Comparison of ENCODE assay signal across 1 cellular context in genomic region chr5:178859625-178860521, GRCh38.
TF ChIP-seq lines count a peak whose summit lies in the region.

ZNF354B (plus strand) TSS chr5:178859953; CDS start chr5:178861048, 1,095 bp downstream.

TF ChIP-seq in HepG2, 621 proteins besides CTCF, POLR2A, EP300 and RAD21 (continued from another document and continues in another):
- no peak for TF ChIP-seq POLR2AphosphoS2 (IDR thresholded peaks at IDR 0.05; ENCODE audit: low read depth, low read length)
- no peak; the same call in 1 of the 2 replicates for TF ChIP-seq NAIF1 (CRISPR knock-in tag; IDR thresholded peaks at IDR 0.05; ENCODE audit: borderline replicate concordance)
- peak; percentile 95 for TF ChIP-seq ZNF430 (CRISPR knock-in tag; IDR thresholded peaks at IDR 0.05)
- no peak for TF ChIP-seq TRIM24 (CRISPR knock-in tag; IDR thresholded peaks at IDR 0.05)
- TF ChIP-seq ZBTB7A (CRISPR knock-in tag; IDR thresholded peaks at IDR 0.05), result peak; percentile 17; the same call in 1 of the 2 replicates
- no peak for TF ChIP-seq TMF1 (CRISPR knock-in tag; IDR thresholded peaks at IDR 0.05; ENCODE audit: low read depth)
- TF ChIP-seq HNRNPK (IDR thresholded peaks at IDR 0.05; ENCODE audit: low read depth, low read length, poor library complexity, severe bottlenecking), result peak; percentile 35
- TF ChIP-seq MTA1 (CRISPR knock-in tag; IDR thresholded peaks at IDR 0.05; ENCODE audit: borderline replicate concordance), result peak; percentile 70; the same call in 1 of the 2 replicates
- TF ChIP-seq, protein P1, sequence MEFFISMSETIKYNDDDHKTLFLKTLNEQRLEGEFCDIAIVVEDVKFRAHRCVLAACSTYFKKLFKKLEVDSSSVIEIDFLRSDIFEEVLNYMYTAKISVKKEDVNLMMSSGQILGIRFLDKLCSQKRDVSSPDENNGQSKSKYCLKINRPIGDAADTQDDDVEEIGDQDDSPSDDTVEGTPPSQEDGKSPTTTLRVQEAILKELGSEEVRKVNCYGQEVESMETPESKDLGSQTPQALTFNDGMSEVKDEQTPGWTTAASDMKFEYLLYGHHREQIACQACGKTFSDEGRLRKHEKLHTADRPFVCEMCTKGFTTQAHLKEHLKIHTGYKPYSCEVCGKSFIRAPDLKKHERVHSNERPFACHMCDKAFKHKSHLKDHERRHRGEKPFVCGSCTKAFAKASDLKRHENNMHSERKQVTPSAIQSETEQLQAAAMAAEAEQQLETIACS (CRISPR knock-in tag; IDR thresholded peaks at IDR 0.05), result 0 out of 2 replicates have a peak, but pooled peaks have one; percentile 14
- peak; percentile 94 for TF ChIP-seq ZBTB25 (CRISPR knock-in tag; IDR thresholded peaks at IDR 0.05)
- peak; percentile 80 for TF ChIP-seq GATAD1 (CRISPR knock-in tag; IDR thresholded peaks at IDR 0.05)
- TF ChIP-seq FOXO1 (CRISPR knock-in tag; IDR thresholded peaks at IDR 0.05), result no peak
- TF ChIP-seq, protein P2, sequence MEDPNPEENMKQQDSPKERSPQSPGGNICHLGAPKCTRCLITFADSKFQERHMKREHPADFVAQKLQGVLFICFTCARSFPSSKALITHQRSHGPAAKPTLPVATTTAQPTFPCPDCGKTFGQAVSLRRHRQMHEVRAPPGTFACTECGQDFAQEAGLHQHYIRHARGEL (CRISPR knock-in tag; IDR thresholded peaks at IDR 0.05), result no peak
- TF ChIP-seq SCMH1 (CRISPR knock-in tag; IDR thresholded peaks at IDR 0.05; ENCODE audit: borderline replicate concordance), result no peak
- TF ChIP-seq ZNF12 (CRISPR knock-in tag; IDR thresholded peaks at IDR 0.05), result no peak
- no peak for TF ChIP-seq ZNF660 (CRISPR knock-in tag; IDR thresholded peaks at IDR 0.05; ENCODE audit: borderline replicate concordance, low read depth)
- no peak for TF ChIP-seq ATAD3A (CRISPR knock-in tag; IDR thresholded peaks at IDR 0.05)
- TF ChIP-seq, protein P3, sequence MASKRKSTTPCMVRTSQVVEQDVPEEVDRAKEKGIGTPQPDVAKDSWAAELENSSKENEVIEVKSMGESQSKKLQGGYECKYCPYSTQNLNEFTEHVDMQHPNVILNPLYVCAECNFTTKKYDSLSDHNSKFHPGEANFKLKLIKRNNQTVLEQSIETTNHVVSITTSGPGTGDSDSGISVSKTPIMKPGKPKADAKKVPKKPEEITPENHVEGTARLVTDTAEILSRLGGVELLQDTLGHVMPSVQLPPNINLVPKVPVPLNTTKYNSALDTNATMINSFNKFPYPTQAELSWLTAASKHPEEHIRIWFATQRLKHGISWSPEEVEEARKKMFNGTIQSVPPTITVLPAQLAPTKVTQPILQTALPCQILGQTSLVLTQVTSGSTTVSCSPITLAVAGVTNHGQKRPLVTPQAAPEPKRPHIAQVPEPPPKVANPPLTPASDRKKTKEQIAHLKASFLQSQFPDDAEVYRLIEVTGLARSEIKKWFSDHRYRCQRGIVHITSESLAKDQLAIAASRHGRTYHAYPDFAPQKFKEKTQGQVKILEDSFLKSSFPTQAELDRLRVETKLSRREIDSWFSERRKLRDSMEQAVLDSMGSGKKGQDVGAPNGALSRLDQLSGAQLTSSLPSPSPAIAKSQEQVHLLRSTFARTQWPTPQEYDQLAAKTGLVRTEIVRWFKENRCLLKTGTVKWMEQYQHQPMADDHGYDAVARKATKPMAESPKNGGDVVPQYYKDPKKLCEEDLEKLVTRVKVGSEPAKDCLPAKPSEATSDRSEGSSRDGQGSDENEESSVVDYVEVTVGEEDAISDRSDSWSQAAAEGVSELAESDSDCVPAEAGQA (IDR thresholded peaks at IDR 0.05; ENCODE audit: low read depth), result peak; percentile 47; the same call in 1 of the 2 replicates
- TF ChIP-seq, protein P3 (CRISPR knock-in tag; IDR thresholded peaks at IDR 0.05; ENCODE audit: borderline replicate concordance), result no peak
- peak; percentile 89 for TF ChIP-seq MXD4 (CRISPR knock-in tag; IDR thresholded peaks at IDR 0.05)
- TF ChIP-seq ZNF777 (CRISPR knock-in tag; IDR thresholded peaks at IDR 0.05), result peak; percentile 82
- no peak for TF ChIP-seq KLF13 (CRISPR knock-in tag; IDR thresholded peaks at IDR 0.05)
- no peak for TF ChIP-seq PLRG1 (conservative IDR thresholded peaks at IDR 0.05)
- no peak for TF ChIP-seq NR2F6 (IDR thresholded peaks at IDR 0.05)
- peak; percentile 47; the same call in 1 of the 2 replicates for TF ChIP-seq NR2F6 (CRISPR knock-in tag; IDR thresholded peaks at IDR 0.05)
- TF ChIP-seq HIC2 (CRISPR knock-in tag; IDR thresholded peaks at IDR 0.05; ENCODE audit: low read depth), result no peak
- no peak for TF ChIP-seq ZNF253 (CRISPR knock-in tag; IDR thresholded peaks at IDR 0.05; ENCODE audit: borderline replicate concordance)
- TF ChIP-seq ZBTB1 (CRISPR knock-in tag; IDR thresholded peaks at IDR 0.05; ENCODE audit: borderline replicate concordance), result no peak
- TF ChIP-seq ZNF616 (CRISPR knock-in tag; IDR thresholded peaks at IDR 0.05; ENCODE audit: low read depth), result 0 out of 2 replicates have a peak, but pooled peaks have one; percentile 33
- no peak for TF ChIP-seq ZNF496 (CRISPR knock-in tag; IDR thresholded peaks at IDR 0.05; ENCODE audit: insufficient replicate concordance)
- no peak for TF ChIP-seq ZBTB42 (CRISPR knock-in tag; IDR thresholded peaks at IDR 0.05)
- no peak; the same call in none of the 2 replicates for TF ChIP-seq ZNF563 (CRISPR knock-in tag; IDR thresholded peaks at IDR 0.05)
- TF ChIP-seq ZNF768 (CRISPR knock-in tag; IDR thresholded peaks at IDR 0.05), result 0 out of 2 replicates have a peak, but pooled peaks have one; percentile 26
- peak; percentile 63; the same call in 1 of the 2 replicates for TF ChIP-seq SALL1 (CRISPR knock-in tag; IDR thresholded peaks at IDR 0.05)
- TF ChIP-seq EHMT2 (IDR thresholded peaks at IDR 0.05; ENCODE audit: borderline replicate concordance, low read depth, low read length), result no peak
- peak; percentile 67; the same call in 1 of the 2 replicates for TF ChIP-seq ZNF567 (CRISPR knock-in tag; IDR thresholded peaks at IDR 0.05; ENCODE audit: borderline replicate concordance)
- no peak for TF ChIP-seq ONECUT2 (CRISPR knock-in tag; IDR thresholded peaks at IDR 0.05)
- TF ChIP-seq, protein P4, sequence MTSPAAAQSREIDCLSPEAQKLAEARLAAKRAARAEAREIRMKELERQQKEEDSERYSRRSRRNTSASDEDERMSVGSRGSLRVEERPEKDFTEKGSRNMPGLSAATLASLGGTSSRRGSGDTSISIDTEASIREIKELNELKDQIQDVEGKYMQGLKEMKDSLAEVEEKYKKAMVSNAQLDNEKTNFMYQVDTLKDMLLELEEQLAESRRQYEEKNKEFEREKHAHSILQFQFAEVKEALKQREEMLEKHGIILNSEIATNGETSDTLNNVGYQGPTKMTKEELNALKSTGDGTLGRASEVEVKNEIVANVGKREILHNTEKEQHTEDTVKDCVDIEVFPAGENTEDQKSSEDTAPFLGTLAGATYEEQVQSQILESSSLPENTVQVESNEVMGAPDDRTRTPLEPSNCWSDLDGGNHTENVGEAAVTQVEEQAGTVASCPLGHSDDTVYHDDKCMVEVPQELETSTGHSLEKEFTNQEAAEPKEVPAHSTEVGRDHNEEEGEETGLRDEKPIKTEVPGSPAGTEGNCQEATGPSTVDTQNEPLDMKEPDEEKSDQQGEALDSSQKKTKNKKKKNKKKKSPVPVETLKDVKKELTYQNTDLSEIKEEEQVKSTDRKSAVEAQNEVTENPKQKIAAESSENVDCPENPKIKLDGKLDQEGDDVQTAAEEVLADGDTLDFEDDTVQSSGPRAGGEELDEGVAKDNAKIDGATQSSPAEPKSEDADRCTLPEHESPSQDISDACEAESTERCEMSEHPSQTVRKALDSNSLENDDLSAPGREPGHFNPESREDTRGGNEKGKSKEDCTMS (CRISPR knock-in tag; conservative IDR thresholded peaks at IDR 0.05), result no peak
- peak; percentile 82 for TF ChIP-seq DMAP1 (CRISPR knock-in tag; IDR thresholded peaks at IDR 0.05)
- TF ChIP-seq ZNF674 (CRISPR knock-in tag; IDR thresholded peaks at IDR 0.05; ENCODE audit: low read depth), result no peak
- TF ChIP-seq, protein P5, sequence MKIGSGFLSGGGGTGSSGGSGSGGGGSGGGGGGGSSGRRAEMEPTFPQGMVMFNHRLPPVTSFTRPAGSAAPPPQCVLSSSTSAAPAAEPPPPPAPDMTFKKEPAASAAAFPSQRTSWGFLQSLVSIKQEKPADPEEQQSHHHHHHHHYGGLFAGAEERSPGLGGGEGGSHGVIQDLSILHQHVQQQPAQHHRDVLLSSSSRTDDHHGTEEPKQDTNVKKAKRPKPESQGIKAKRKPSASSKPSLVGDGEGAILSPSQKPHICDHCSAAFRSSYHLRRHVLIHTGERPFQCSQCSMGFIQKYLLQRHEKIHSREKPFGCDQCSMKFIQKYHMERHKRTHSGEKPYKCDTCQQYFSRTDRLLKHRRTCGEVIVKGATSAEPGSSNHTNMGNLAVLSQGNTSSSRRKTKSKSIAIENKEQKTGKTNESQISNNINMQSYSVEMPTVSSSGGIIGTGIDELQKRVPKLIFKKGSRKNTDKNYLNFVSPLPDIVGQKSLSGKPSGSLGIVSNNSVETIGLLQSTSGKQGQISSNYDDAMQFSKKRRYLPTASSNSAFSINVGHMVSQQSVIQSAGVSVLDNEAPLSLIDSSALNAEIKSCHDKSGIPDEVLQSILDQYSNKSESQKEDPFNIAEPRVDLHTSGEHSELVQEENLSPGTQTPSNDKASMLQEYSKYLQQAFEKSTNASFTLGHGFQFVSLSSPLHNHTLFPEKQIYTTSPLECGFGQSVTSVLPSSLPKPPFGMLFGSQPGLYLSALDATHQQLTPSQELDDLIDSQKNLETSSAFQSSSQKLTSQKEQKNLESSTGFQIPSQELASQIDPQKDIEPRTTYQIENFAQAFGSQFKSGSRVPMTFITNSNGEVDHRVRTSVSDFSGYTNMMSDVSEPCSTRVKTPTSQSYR (CRISPR knock-in tag; IDR thresholded peaks at IDR 0.05; ENCODE audit: borderline replicate concordance), result no peak
- no peak for TF ChIP-seq ZBTB46 (CRISPR knock-in tag; IDR thresholded peaks at IDR 0.05; ENCODE audit: borderline replicate concordance)
- peak; percentile 79; the same call in 1 of the 2 replicates for TF ChIP-seq ZNF614 (CRISPR knock-in tag; IDR thresholded peaks at IDR 0.05; ENCODE audit: borderline replicate concordance)
- TF ChIP-seq, protein P6, sequence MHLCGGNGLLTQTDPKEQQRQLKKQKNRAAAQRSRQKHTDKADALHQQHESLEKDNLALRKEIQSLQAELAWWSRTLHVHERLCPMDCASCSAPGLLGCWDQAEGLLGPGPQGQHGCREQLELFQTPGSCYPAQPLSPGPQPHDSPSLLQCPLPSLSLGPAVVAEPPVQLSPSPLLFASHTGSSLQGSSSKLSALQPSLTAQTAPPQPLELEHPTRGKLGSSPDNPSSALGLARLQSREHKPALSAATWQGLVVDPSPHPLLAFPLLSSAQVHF (CRISPR knock-in tag; IDR thresholded peaks at IDR 0.05), result no peak
- TF ChIP-seq PBX3 (CRISPR knock-in tag; IDR thresholded peaks at IDR 0.05; ENCODE audit: borderline replicate concordance), result 0 out of 2 replicates have a peak, but pooled peaks have one; percentile 41
